ENCODE assay signal across 8 cellular contexts in genomic region chr6:25889877-25890853, GRCh38. TPM values are rescaled to one million over a fixed set of nuclear protein-coding genes. Genes with fewer than 3 reads are reported as not detected.
A peak's percentile ranks its signal among the peaks of the same experiment; 100 is the strongest.
DNase-seq lines count a peak whose midpoint lies in the region; ATAC-seq and TF ChIP-seq lines count a peak whose summit lies in the region.

No MANE protein-coding gene starts in this region.

- intact Hi-C loops in left lung (cut with DNase I), result no loop called here

- CTCF ChIA-PET in BJ (lab: Yijun Ruan, JAX), result interaction anchor here (0.7 to 5.4 kb wide), 6 partner anchors 10 to 278 kb away, joined by 3 to 31 read pairs (median 8); no protein-coding TSS in a partner anchor

- POLR2A ChIA-PET in BJ (lab: Charles Lee), result no interaction called here

- DNase-seq in BJ (ENCODE audit: low read depth) (no peak), HAP-1 (ENCODE audit: low spot score in 2 of 2) (peak; percentile 53 to 65), NCI-H69 (lab: John Stamatoyannopoulos, UW) (peak; percentile 67), left lung (no peak)
- DNase-seq in central memory CD4-positive, alpha-beta T cell, result peak; percentile 15

- TF ChIP-seq CTCF in BJ (IDR thresholded peaks at IDR 0.05; ENCODE audit: insufficient read depth, low read depth, low read length) (peak; percentile 49), left lung (IDR thresholded peaks at IDR 0.05) (peak in 1 of 2 donors; percentile 26)

- H3K9me3 ChIP-seq in HAP-1 (no peaks in the 10 kb centered on the region), left lung (no peaks in the 10 kb centered on the region)

- H3K36me3 ChIP-seq in BJ (ENCODE audit: control insufficient read depth, insufficient read depth, low read length) (no peaks in the 10 kb centered on the region), HAP-1 (replicated peaks) (no peaks in the 10 kb centered on the region), left lung (no peaks in the 10 kb centered on the region)

- H3K4me1 ChIP-seq in HAP-1 (no peaks in the 10 kb centered on the region), left lung (no peaks in the 10 kb centered on the region)

- H3K27me3 ChIP-seq in BJ (ENCODE audit: control insufficient read depth, insufficient read depth, low read length), result no peaks in the 10 kb centered on the region; the same call in 1 of the 2 replicates
- no peaks in the 10 kb centered on the region for H3K27me3 ChIP-seq in HAP-1 (ENCODE audit: low read depth)
- no peaks in the 10 kb centered on the region for H3K27me3 ChIP-seq in left lung

- H3K4me3 ChIP-seq in BJ (ENCODE audit: low read depth, low read length) (no peak overlapping the region), HAP-1 (no peak overlapping the region), left lung (no peak overlapping the region)

- no peak overlapping the region for H3K27ac ChIP-seq in left lung

- ATAC-seq in left lung (peak; percentile 80), GM21367 (IDR thresholded peaks at IDR 0.05; ENCODE audit: unreplicated experiment) (no peak), HG02885 (IDR thresholded peaks at IDR 0.05; ENCODE audit: poor library complexity, unreplicated experiment) (no peak), GM21786 (IDR thresholded peaks at IDR 0.05; ENCODE audit: unreplicated experiment) (no peak)

- in situ Hi-C loops in HAP-1 (cut with MboI; ENCODE audit: low sequenced_read_pairs), result no loop called here

RNA-seq across cellular contexts. Expression of gene SLC17A3, which starts 16.1 kb away (rescaled TPM):
- polyA plus RNA-seq in BJ (2011; rRNA removed), result not detected in 2 replicates
- not detected in 2 replicates for polyA minus RNA-seq in BJ (2011; rRNA and poly(A)+ RNA removed)
- under 1 TPM in 1 of 2 donors, not detected in 1; 0.18 TPM for total RNA-seq in left lung

RNA-seq across cellular contexts. Expression of gene SLC17A2, which starts 40.3 kb away (rescaled TPM):
- polyA plus RNA-seq in BJ (2011; rRNA removed), result not detected in 2 replicates
- polyA minus RNA-seq in BJ (2011; rRNA and poly(A)+ RNA removed), result not detected in 2 replicates
- total RNA-seq in left lung, result not detected

RNA-seq across cellular contexts. Expression of gene SLC17A1, which starts 58.3 kb away (rescaled TPM):
- polyA plus RNA-seq in BJ (2011; rRNA removed), result not detected in 2 replicates
- polyA minus RNA-seq in BJ (2011; rRNA and poly(A)+ RNA removed), result not detected in 2 replicates
- not detected for total RNA-seq in left lung

Comparison
In these comparisons a context has a peak if more than half of its experiments do, and no peak if none do; other contexts are left out.
1. DNase-seq: peak in HAP-1 (2 of 2), NCI-H69 (single experiment) and central memory CD4-positive, alpha-beta T cell (single experiment); none in BJ (single experiment) and left lung (0 of 2).